In genomic region chr5:138874771-138875628, GRCh38 we compare ENCODE assay signal across 9 cellular contexts. TPM values are rescaled to one million over a fixed set of nuclear protein-coding genes. Genes with fewer than 3 reads are reported as not detected.
DNase-seq lines count a peak whose midpoint lies in the region; ATAC-seq and TF ChIP-seq lines count a peak whose summit lies in the region.
"Had no signal": no experiment of that assay in that cellular context is flagged by ENCODE, and none has a peak within 500 bp of the region (broad histone marks: within the 10 kb centered on the region; RNA-seq: fewer than 3 reads in every experiment).

Gene LRRTM2, minus strand, starts transcription at chr5:138875335. Its CDS starts 424 bp downstream, at chr5:138874911.

- peak; percentile 78 for DNase-seq in DMS53 (lab: John Stamatoyannopoulos, UW)
- DNase-seq in SHP77 (lab: John Stamatoyannopoulos, UW): peak; percentile 89 to 91
- peak; percentile 73 for DNase-seq in fibroblast of gingiva (ENCODE audit: low read depth)
- DNase-seq in osteocyte (ENCODE audit: extremely low spot score, unreplicated experiment): no peak
- DNase-seq in NAMALWA (ENCODE audit: low spot score): no peak
- DNase-seq in COR-L47 (lab: John Stamatoyannopoulos, UW): no peak
- no peak for DNase-seq in SKM-1 treated with dmso at 0.1 percent for 144 hours (lab: John Stamatoyannopoulos, UW; ENCODE audit: unreplicated experiment)
- DNase-seq: activated CD4-positive, alpha-beta T cell treated with anti-CD3 and anti-CD28 coated beads, Interleukin-2, amount 10 ng/mL, durations not matched to agents 7 days and 5 days had no signal

- H3K27me3 Mint-ChIP-seq in osteocyte (ENCODE audit: unreplicated experiment): no peaks in the 10 kb centered on the region

- peak within 1 kb of the TSS; percentile 53 for H3K4me3 Mint-ChIP-seq in osteocyte (ENCODE audit: unreplicated experiment)
- H3K4me3 Mint-ChIP-seq: activated CD4-positive, alpha-beta T cell treated with anti-CD3 and anti-CD28 coated beads, Interleukin-2, amount 10 ng/mL, durations not matched to agents 7 days and 5 days had no signal

- no peak for ATAC-seq in HG03442 (IDR thresholded peaks at IDR 0.05; ENCODE audit: unreplicated experiment)

- peaks cover 54% of the 10 kb centered on the region for H3K4me1 Mint-ChIP-seq in osteocyte (ENCODE audit: unreplicated experiment)

- no peaks in the 10 kb centered on the region for H3K9me3 Mint-ChIP-seq in osteocyte (ENCODE audit: unreplicated experiment)
- H3K9me3 Mint-ChIP-seq: activated CD4-positive, alpha-beta T cell treated with anti-CD3 and anti-CD28 coated beads, Interleukin-2, amount 10 ng/mL, durations not matched to agents 7 days and 5 days had no signal

- peak within 1 kb of the TSS; percentile 15 for H3K27ac Mint-ChIP-seq in osteocyte (ENCODE audit: unreplicated experiment)
- H3K27ac Mint-ChIP-seq: activated CD4-positive, alpha-beta T cell treated with anti-CD3 and anti-CD28 coated beads, Interleukin-2, amount 10 ng/mL, durations not matched to agents 7 days and 5 days had no signal

- no peak for TF ChIP-seq CTCF in osteocyte (IDR thresholded peaks at IDR 0.05)

- H3K36me3 Mint-ChIP-seq in osteocyte (ENCODE audit: unreplicated experiment): peaks cover 3% of the 10 kb centered on the region

RNA-seq across cellular contexts. Expression of gene LRRTM2, which starts in this region (rescaled TPM):
- not detected in 2 replicates for total RNA-seq in osteocyte
- total RNA-seq: activated CD4-positive, alpha-beta T cell treated with anti-CD3 and anti-CD28 coated beads, Interleukin-2, amount 10 ng/mL, durations not matched to agents 7 days and 5 days had no signal

Comparison
In these comparisons a context has a peak if more than half of its experiments do, and no peak if none do; other contexts are left out.
1. DNase-seq: peak in DMS53 (single experiment), SHP77 (2 of 2) and fibroblast of gingiva (single experiment); none in osteocyte (single experiment), NAMALWA (single experiment), COR-L47 (single experiment) and SKM-1 treated with dmso at 0.1 percent for 144 hours (single experiment).